In genomic region chr7:142017451-142017850, GRCh38 we compare ENCODE assay signal across 44 cellular contexts. TPM values are rescaled to one million over a fixed set of nuclear protein-coding genes. Genes with fewer than 3 reads are reported as not detected.
"Had no signal": no experiment of that assay in that cellular context is flagged by ENCODE, and none has a peak within 500 bp of the region (broad histone marks: within the 10 kb centered on the region; RNA-seq: fewer than 3 reads in every experiment).

No MANE protein-coding gene starts in this region.

- H3K4me1 Mint-ChIP-seq: activated naive CD4-positive, alpha-beta T cell treated with anti-CD3 and anti-CD28 coated beads, Interleukin-2, amount 10 ng/mL, durations not matched to agents 7 days and 5 days; activated naive CD4-positive, alpha-beta T cell treated with anti-CD3 and anti-CD28 coated beads, Interleukin-2, amount 50 U/mL, for 24 hours; activated naive CD8-positive, alpha-beta T cell treated with anti-CD3 and anti-CD28 coated beads for 36 hours; activated naive CD8-positive, alpha-beta T cell treated with anti-CD3 and anti-CD28 coated beads, Interleukin-2, amount 10 ng/mL, durations not matched to agents 7 days and 5 days; activated naive CD8-positive, alpha-beta T cell treated with anti-CD3 and anti-CD28 coated beads, Interleukin-2, amount 50 U/mL, for 24 hours; activated T-helper 17 cell treated with anti-CD3 and anti-CD28 coated beads, Interleukin-2, amount 50 U/mL, for 72 hours; brain; central memory CD8-positive, alpha-beta T cell had no signal

- H3K4me3 Mint-ChIP-seq: activated naive CD4-positive, alpha-beta T cell treated with anti-CD3 and anti-CD28 coated beads for 36 hours; activated naive CD4-positive, alpha-beta T cell treated with anti-CD3 and anti-CD28 coated beads, Interleukin-2, amount 10 ng/mL, durations not matched to agents 7 days and 5 days; activated naive CD4-positive, alpha-beta T cell treated with anti-CD3 and anti-CD28 coated beads, Interleukin-2, amount 50 U/mL, for 24 hours; activated naive CD8-positive, alpha-beta T cell; activated naive CD8-positive, alpha-beta T cell treated with anti-CD3 and anti-CD28 coated beads for 36 hours; activated naive CD8-positive, alpha-beta T cell treated with anti-CD3 and anti-CD28 coated beads, Interleukin-2, amount 10 ng/mL, durations not matched to agents 7 days and 5 days; activated naive CD8-positive, alpha-beta T cell treated with anti-CD3 and anti-CD28 coated beads, Interleukin-2, amount 50 U/mL, for 24 hours; activated T-cell treated with anti-CD3 and anti-CD28 coated beads, Interleukin-2, amount 50 U/mL, for 24 hours; activated T-cell treated with anti-CD3 and anti-CD28 coated beads, Interleukin-2, amount 50 U/mL, for 4 hours; activated T-cell treated with anti-CD3 and anti-CD28 coated beads, Interleukin-2, amount 50 U/mL, for 72 hours; activated T-helper 1 cell treated with anti-CD3 and anti-CD28 coated beads, Interleukin-12 subunit alpha, Interleukin-12 subunit beta, Interleukin-2, Interleukin-4 antibody, amounts not matched to agents 30 ng/mL and 10 ng/mL and 1 ng/mL, durations not matched to agents 14 hours and 24 hours and 36 hours; activated T-helper 17 cell treated with anti-CD3 and anti-CD28 coated beads, Interleukin-2, amount 50 U/mL, for 72 hours; brain; central memory CD8-positive, alpha-beta T cell had no signal

- H3K36me3 Mint-ChIP-seq: activated naive CD4-positive, alpha-beta T cell treated with anti-CD3 and anti-CD28 coated beads, Interleukin-2, amount 10 ng/mL, durations not matched to agents 7 days and 5 days; activated naive CD4-positive, alpha-beta T cell treated with anti-CD3 and anti-CD28 coated beads, Interleukin-2, amount 50 U/mL, for 24 hours; activated naive CD4-positive, alpha-beta T cell treated with anti-CD3 and anti-CD28 coated beads, Interleukin-2, amount 50 U/mL, for 72 hours; activated naive CD8-positive, alpha-beta T cell treated with anti-CD3 and anti-CD28 coated beads for 36 hours; activated naive CD8-positive, alpha-beta T cell treated with anti-CD3 and anti-CD28 coated beads, Interleukin-2, amount 10 ng/mL, durations not matched to agents 7 days and 5 days; brain had no signal

- H3K27ac Mint-ChIP-seq: activated naive CD4-positive, alpha-beta T cell treated with anti-CD3 and anti-CD28 coated beads for 36 hours; activated naive CD4-positive, alpha-beta T cell treated with anti-CD3 and anti-CD28 coated beads, Interleukin-2, amount 10 ng/mL, durations not matched to agents 7 days and 5 days; activated naive CD4-positive, alpha-beta T cell treated with anti-CD3 and anti-CD28 coated beads, Interleukin-2, amount 50 U/mL, for 24 hours; activated naive CD4-positive, alpha-beta T cell treated with anti-CD3 and anti-CD28 coated beads, Interleukin-2, amount 50 U/mL, for 72 hours; activated naive CD8-positive, alpha-beta T cell; activated naive CD8-positive, alpha-beta T cell treated with anti-CD3 and anti-CD28 coated beads for 36 hours; activated naive CD8-positive, alpha-beta T cell treated with anti-CD3 and anti-CD28 coated beads, Interleukin-2, amount 10 ng/mL, durations not matched to agents 7 days and 5 days; activated naive CD8-positive, alpha-beta T cell treated with anti-CD3 and anti-CD28 coated beads, Interleukin-2, amount 50 U/mL, for 24 hours; activated T-cell treated with anti-CD3 and anti-CD28 coated beads, Interleukin-2, amount 50 U/mL, for 24 hours; activated T-cell treated with anti-CD3 and anti-CD28 coated beads, Interleukin-2, amount 50 U/mL, for 72 hours; activated T-helper 1 cell treated with anti-CD3 and anti-CD28 coated beads, Interleukin-12 subunit alpha, Interleukin-12 subunit beta, Interleukin-2, Interleukin-4 antibody, amounts not matched to agents 30 ng/mL and 10 ng/mL and 1 ng/mL, durations not matched to agents 14 hours and 24 hours and 36 hours; activated T-helper 17 cell treated with anti-CD3 and anti-CD28 coated beads, Interleukin-2, amount 50 U/mL, for 72 hours; activated T-helper 2 cell treated with anti-CD3 and anti-CD28 coated beads, Interferon-gamma antibody, Interleukin-2, Interleukin-4, amounts not matched to agents 10 μg/mL and 5 μg/mL and 100 μg/mL, durations not matched to agents 14 hours and 24 hours and 36 hours; brain had no signal

- H3K36me3 ChIP-seq: adrenal gland, ascending aorta, brain microvascular endothelial cell, breast epithelium, cardiac muscle cell had no signal

- H3K4me1 ChIP-seq: adrenal gland, ascending aorta, body of pancreas, breast epithelium had no signal

- H3K27me3 ChIP-seq: adrenal gland, ascending aorta, body of pancreas, brain microvascular endothelial cell, breast epithelium, cardiac muscle cell had no signal

- DNase-seq: activated effector memory CD4-positive, alpha-beta T cell treated with anti-CD3 and anti-CD28 coated beads, Interleukin-2, amount 50 U/mL, for 16 hours; activated effector memory CD4-positive, alpha-beta T cell treated with Interleukin-2 at 50 U/mL for 16 hours; activated gamma-delta T cell; activated gamma-delta T cell treated with Interleukin-2 at 50 U/mL for 16 hours; activated naive CD4-positive, alpha-beta T cell; activated naive CD4-positive, alpha-beta T cell treated with anti-CD3 and anti-CD28 coated beads for 36 hours; activated naive CD4-positive, alpha-beta T cell treated with anti-CD3 and anti-CD28 coated beads, Interleukin-2, amount 10 ng/mL, durations not matched to agents 7 days and 5 days; activated naive CD4-positive, alpha-beta T cell treated with anti-CD3 and anti-CD28 coated beads, Interleukin-2, amount 50 U/mL, for 16 hours; activated naive CD4-positive, alpha-beta T cell treated with Interleukin-2 at 50 U/mL for 16 hours; activated naive CD8-positive, alpha-beta T cell treated with anti-CD3 and anti-CD28 coated beads for 36 hours; activated naive CD8-positive, alpha-beta T cell treated with anti-CD3 and anti-CD28 coated beads, Interleukin-2, amount 10 ng/mL, durations not matched to agents 7 days and 5 days; activated naive CD8-positive, alpha-beta T cell treated with anti-CD3 and anti-CD28 coated beads, Interleukin-2, amount 50 U/mL, for 24 hours; activated T-cell treated with anti-CD3 and anti-CD28 coated beads, Interleukin-2, amount 50 U/mL, for 1 hour; activated T-cell treated with anti-CD3 and anti-CD28 coated beads, Interleukin-2, amount 50 U/mL, for 24 hours; activated T-cell treated with anti-CD3 and anti-CD28 coated beads, Interleukin-2, amount 50 U/mL, for 4 hours; activated T-cell treated with anti-CD3 and anti-CD28 coated beads, Interleukin-2, amount 50 U/mL, for 48 hours; activated T-cell treated with anti-CD3 and anti-CD28 coated beads, Interleukin-2, amount 50 U/mL, for 72 hours; adrenal gland; amniotic stem cell; amygdala; anterior cingulate cortex; aorta; body of pancreas; brain microvascular endothelial cell; caudate nucleus; central memory CD4-positive, alpha-beta T cell; cerebellar nuclear complex had no signal

- H3K27me3 Mint-ChIP-seq: activated naive CD4-positive, alpha-beta T cell treated with anti-CD3 and anti-CD28 coated beads, Interleukin-2, amount 50 U/mL, for 24 hours had no signal

- H3K4me3 ChIP-seq: adrenal gland, ascending aorta, body of pancreas, breast epithelium, cardiac muscle cell had no signal

- ATAC-seq: activated naive CD4-positive, alpha-beta T cell treated with anti-CD3 and anti-CD28 coated beads, Interleukin-2, amount 50 U/mL, for 72 hours; activated naive CD8-positive, alpha-beta T cell treated with anti-CD3 and anti-CD28 coated beads, Interleukin-2, amount 50 U/mL, for 24 hours; activated T-cell treated with anti-CD3 and anti-CD28 coated beads, Interleukin-2, amount 50 U/mL, for 4 hours; activated T-cell treated with anti-CD3 and anti-CD28 coated beads, Interleukin-2, amount 50 U/mL, for 72 hours; activated T-helper 17 cell treated with anti-CD3 and anti-CD28 coated beads, Interleukin-2, amount 50 U/mL, for 72 hours; body of pancreas had no signal

- H3K9me3 Mint-ChIP-seq: activated naive CD4-positive, alpha-beta T cell treated with anti-CD3 and anti-CD28 coated beads for 36 hours; activated naive CD4-positive, alpha-beta T cell treated with anti-CD3 and anti-CD28 coated beads, Interleukin-2, amount 10 ng/mL, durations not matched to agents 7 days and 5 days; activated naive CD4-positive, alpha-beta T cell treated with anti-CD3 and anti-CD28 coated beads, Interleukin-2, amount 50 U/mL, for 24 hours; activated naive CD4-positive, alpha-beta T cell treated with anti-CD3 and anti-CD28 coated beads, Interleukin-2, amount 50 U/mL, for 72 hours; activated naive CD8-positive, alpha-beta T cell treated with anti-CD3 and anti-CD28 coated beads for 36 hours; activated naive CD8-positive, alpha-beta T cell treated with anti-CD3 and anti-CD28 coated beads, Interleukin-2, amount 10 ng/mL, durations not matched to agents 7 days and 5 days; activated naive CD8-positive, alpha-beta T cell treated with anti-CD3 and anti-CD28 coated beads, Interleukin-2, amount 50 U/mL, for 24 hours; activated T-cell treated with anti-CD3 and anti-CD28 coated beads, Interleukin-2, amount 50 U/mL, for 24 hours; activated T-cell treated with anti-CD3 and anti-CD28 coated beads, Interleukin-2, amount 50 U/mL, for 4 hours; activated T-cell treated with anti-CD3 and anti-CD28 coated beads, Interleukin-2, amount 50 U/mL, for 72 hours; activated T-helper 1 cell treated with anti-CD3 and anti-CD28 coated beads, Interleukin-12 subunit alpha, Interleukin-12 subunit beta, Interleukin-2, Interleukin-4 antibody, amounts not matched to agents 30 ng/mL and 10 ng/mL and 1 ng/mL, durations not matched to agents 14 hours and 24 hours and 36 hours; activated T-helper 17 cell treated with anti-CD3 and anti-CD28 coated beads, Interleukin-2, amount 50 U/mL, for 72 hours; activated T-helper 2 cell treated with anti-CD3 and anti-CD28 coated beads, Interferon-gamma antibody, Interleukin-2, Interleukin-4, amounts not matched to agents 10 μg/mL and 5 μg/mL and 100 μg/mL, durations not matched to agents 14 hours and 24 hours and 36 hours; brain; central memory CD8-positive, alpha-beta T cell had no signal

- H3K27ac ChIP-seq: adrenal gland, ascending aorta, body of pancreas, brain microvascular endothelial cell, breast epithelium, cardiac muscle cell had no signal

- H3K9me3 ChIP-seq: adrenal gland, ascending aorta, body of pancreas, breast epithelium had no signal

RNA-seq across cellular contexts. Expression of gene MGAM, which starts 21.8 kb away (rescaled TPM):
- total RNA-seq: activated naive CD4-positive, alpha-beta T cell treated with anti-CD3 and anti-CD28 coated beads for 36 hours; activated naive CD8-positive, alpha-beta T cell treated with anti-CD3 and anti-CD28 coated beads, Interleukin-2, amount 10 ng/mL, durations not matched to agents 7 days and 5 days; activated T-cell treated with anti-CD3 and anti-CD28 coated beads, Interleukin-2, amount 50 U/mL, for 4 hours; activated T-helper 1 cell treated with anti-CD3 and anti-CD28 coated beads, Interleukin-12 subunit alpha, Interleukin-12 subunit beta, Interleukin-2, Interleukin-4 antibody, amounts not matched to agents 30 ng/mL and 10 ng/mL and 1 ng/mL, durations not matched to agents 14 hours and 24 hours and 36 hours; activated T-helper 2 cell treated with anti-CD3 and anti-CD28 coated beads, Interferon-gamma antibody, Interleukin-2, Interleukin-4, amounts not matched to agents 10 μg/mL and 5 μg/mL and 100 μg/mL, durations not matched to agents 14 hours and 24 hours and 36 hours; ascending aorta; cardiac muscle cell had no signal
- polyA plus RNA-seq: cardiac muscle cell had no signal

RNA-seq across cellular contexts. Expression of gene TAS2R38, which starts 43.9 kb away (rescaled TPM):
- total RNA-seq: activated naive CD4-positive, alpha-beta T cell treated with anti-CD3 and anti-CD28 coated beads for 36 hours; activated naive CD4-positive, alpha-beta T cell treated with anti-CD3 and anti-CD28 coated beads, Interleukin-2, amount 50 U/mL, for 72 hours; activated naive CD8-positive, alpha-beta T cell treated with anti-CD3 and anti-CD28 coated beads for 36 hours; activated naive CD8-positive, alpha-beta T cell treated with anti-CD3 and anti-CD28 coated beads, Interleukin-2, amount 10 ng/mL, durations not matched to agents 7 days and 5 days; activated T-cell treated with anti-CD3 and anti-CD28 coated beads, Interleukin-2, amount 50 U/mL, for 4 hours; activated T-cell treated with anti-CD3 and anti-CD28 coated beads, Interleukin-2, amount 50 U/mL, for 72 hours; activated T-helper 1 cell treated with anti-CD3 and anti-CD28 coated beads, Interleukin-12 subunit alpha, Interleukin-12 subunit beta, Interleukin-2, Interleukin-4 antibody, amounts not matched to agents 30 ng/mL and 10 ng/mL and 1 ng/mL, durations not matched to agents 14 hours and 24 hours and 36 hours; activated T-helper 17 cell treated with anti-CD3 and anti-CD28 coated beads, Interleukin-2, amount 50 U/mL, for 72 hours; activated T-helper 2 cell treated with anti-CD3 and anti-CD28 coated beads, Interferon-gamma antibody, Interleukin-2, Interleukin-4, amounts not matched to agents 10 μg/mL and 5 μg/mL and 100 μg/mL, durations not matched to agents 14 hours and 24 hours and 36 hours; adrenal gland; aorta; ascending aorta; astrocyte; body of pancreas; breast epithelium; bronchial epithelial cell; cardiac muscle cell; cardiac septum; cerebellum; chondrocyte had no signal
- polyA plus RNA-seq: adipose tissue, adrenal gland, aorta, cardiac muscle cell had no signal
